Comparison of ENCODE assay signal across 15 cellular contexts in genomic region chr2:55992465-55992864, GRCh38.
DNase-seq lines count a peak whose midpoint lies in the region; ATAC-seq, FAIRE-seq and TF ChIP-seq lines count a peak whose summit lies in the region.
"Had no signal": no experiment of that assay in that cellular context is flagged by ENCODE, and none has a peak within 500 bp of the region (broad histone marks: within the 10 kb centered on the region; RNA-seq: fewer than 3 reads in every experiment).

No MANE protein-coding gene starts in this region.

- H3K27ac ChIP-seq in PC-9 (no peak overlapping the region), endothelial cell of umbilical vein (ENCODE audit: insufficient read depth, low read depth, low read length) (peak overlapping the region; percentile 97)
- no peak overlapping the region for H3K27ac ChIP-seq in effector memory CD4-positive, alpha-beta T cell (ENCODE audit: insufficient read depth, low read length, poor library complexity, severe bottlenecking)
- H3K27ac ChIP-seq: gastrocnemius medialis, neural progenitor cell, WERI-Rb-1 had no signal

- no peak for ATAC-seq in GM18511 (IDR thresholded peaks at IDR 0.05; ENCODE audit: unreplicated experiment)
- ATAC-seq: gastrocnemius medialis had no signal

- H2AFZ ChIP-seq in PC-9 (no peak overlapping the region), endothelial cell of umbilical vein (ENCODE audit: low read depth, low read length) (no peak overlapping the region)
- H2AFZ ChIP-seq: neural progenitor cell had no signal

- no peaks in the 10 kb centered on the region for H3K9me2 ChIP-seq in PC-9 (ENCODE audit: insufficient read depth)

- H3F3A ChIP-seq in PC-9 (ENCODE audit: insufficient read depth, low read depth) = no peaks in the 10 kb centered on the region

- TF ChIP-seq POLR2A in endothelial cell of umbilical vein (IDR thresholded peaks at IDR 0.05; ENCODE audit: low read depth, low read length) = peak; percentile 70

- H3K4me1 ChIP-seq in PC-9 (replicated peaks; ENCODE audit: insufficient read depth) = peaks cover 8% of the 10 kb centered on the region; the same call in 1 of the 2 replicates
- H3K4me1 ChIP-seq in endothelial cell of umbilical vein (ENCODE audit: control insufficient read depth, extremely low read depth, insufficient read depth, low read length) = peaks cover 62% of the 10 kb centered on the region
- H3K4me1 ChIP-seq in effector memory CD4-positive, alpha-beta T cell (ENCODE audit: control insufficient read depth, insufficient read depth, low read length, poor library complexity, severe bottlenecking) = no peaks in the 10 kb centered on the region
- H3K4me1 ChIP-seq: Caco-2, gastrocnemius medialis had no signal

- H3K27me3 ChIP-seq in BJ (ENCODE audit: control insufficient read depth, insufficient read depth, low read length) (no peaks in the 10 kb centered on the region), PC-9 (ENCODE audit: insufficient read depth, low read depth) (no peaks in the 10 kb centered on the region), endothelial cell of umbilical vein (ENCODE audit: control insufficient read depth in 2 of 2, insufficient read depth in 2 of 2, low read length in 2 of 2) (no peaks in the 10 kb centered on the region)
- no peaks in the 10 kb centered on the region for H3K27me3 ChIP-seq in effector memory CD4-positive, alpha-beta T cell (replicated peaks; ENCODE audit: control insufficient read depth, insufficient read depth, low read length, poor library complexity, severe bottlenecking)
- H3K27me3 ChIP-seq: gastrocnemius medialis, neural progenitor cell had no signal

- H3K9me3 ChIP-seq in PC-9 (ENCODE audit: insufficient read depth, low read depth) = no peaks in the 10 kb centered on the region
- no peaks in the 10 kb centered on the region for H3K9me3 ChIP-seq in endothelial cell of umbilical vein (replicated peaks; ENCODE audit: control insufficient read depth, insufficient read depth, low read length)
- H3K9me3 ChIP-seq in effector memory CD4-positive, alpha-beta T cell (ENCODE audit: control insufficient read depth, low read length) = no peaks in the 10 kb centered on the region
- H3K9me3 ChIP-seq: Caco-2, gastrocnemius medialis had no signal

- CTCF ChIA-PET in BJ (lab: Yijun Ruan, JAX) (interaction anchor here (0.6 to 2.1 kb wide), 4 partner anchors 27 to 274 kb away, joined by 3 to 7 read pairs (median 4); no protein-coding TSS in a partner anchor), PC-9 (lab: Charles Lee) (no interaction called here), endothelial cell of umbilical vein (lab: Charles Lee) (interaction anchor here (0.7 to 4.6 kb wide), 10 partner anchors 9 to 221 kb away, joined by 3 to 38 read pairs (median 5); partner anchors contain the start of gene EFEMP1)

- TF ChIP-seq CTCF in BJ (IDR thresholded peaks at IDR 0.05; ENCODE audit: insufficient read depth, low read depth, low read length) = no peak
- TF ChIP-seq CTCF in PC-9 (conservative IDR thresholded peaks at IDR 0.05) = no peak
- no peak for TF ChIP-seq CTCF in endothelial cell of umbilical vein (IDR thresholded peaks at IDR 0.05; ENCODE audit: extremely low read depth in 1 of 2, insufficient read depth in 1 of 2, low read depth in 1 of 2, low read length in 2 of 2)

- dilution Hi-C loops in endothelial cell of umbilical vein (cut with MboI; ENCODE audit: extremely low pct_ligation_motif_present, low sequenced_read_pairs) = loop anchor here (25.0 kb wide), 1 partner anchor 105 kb away; no protein-coding TSS in a partner anchor

- intact Hi-C loops in PC-9 (cut with micrococcal nuclease; ENCODE audit: unreplicated experiment) (loop anchor here (1.0 kb wide), 2 partner anchors 34 to 130 kb away; no protein-coding TSS in a partner anchor), endothelial cell of umbilical vein (cut with micrococcal nuclease) (loop anchor here (1.0 kb wide), 8 partner anchors 17 to 375 kb away; partner anchors contain the start of genes EFEMP1 and PPP4R3B)

- H3K4me2 ChIP-seq in PC-9 (peak overlapping the region; percentile 0; the same call in 1 of the 2 replicates), endothelial cell of umbilical vein (ENCODE audit: insufficient read depth, low read length) (peak overlapping the region; percentile 69)
- H3K4me2 ChIP-seq: neural progenitor cell had no signal

- peak; percentile 94 for FAIRE-seq in endothelial cell of umbilical vein (lab: Jason Lieb, UNC)

- BruUV-seq in PC-9 (replicated peaks; lab: Mats Ljungman, UMichigan) (no TSS peak), endothelial cell of umbilical vein (replicated peaks; lab: Mats Ljungman, UMichigan) (no TSS peak)

- H3K36me3 ChIP-seq in BJ (ENCODE audit: control insufficient read depth, insufficient read depth, low read length) (no peaks in the 10 kb centered on the region), PC-9 (ENCODE audit: low read depth) (no peaks in the 10 kb centered on the region), endothelial cell of umbilical vein (ENCODE audit: control insufficient read depth in 2 of 2, extremely low read depth in 1 of 2, insufficient read depth in 2 of 2, low read length in 2 of 2) (no peaks in the 10 kb centered on the region)
- H3K36me3 ChIP-seq in effector memory CD4-positive, alpha-beta T cell (ENCODE audit: control insufficient read depth, insufficient read depth, low read length) = no peaks in the 10 kb centered on the region
- H3K36me3 ChIP-seq: gastrocnemius medialis, neural progenitor cell, WERI-Rb-1 had no signal

- no peak overlapping the region for H3K4me3 ChIP-seq in BJ (ENCODE audit: low read depth, low read length)
- no peak overlapping the region for H3K4me3 ChIP-seq in PC-9
- no peak overlapping the region for H3K4me3 ChIP-seq in endothelial cell of umbilical vein (replicated peaks in 1 of 3; ENCODE audit: insufficient read depth in 1 of 3, low read depth in 1 of 3, low read length in 3 of 3)
- H3K4me3 ChIP-seq in effector memory CD4-positive, alpha-beta T cell (ENCODE audit: insufficient read depth, low read depth, low read length, poor library complexity, severe bottlenecking) = no peak overlapping the region
- H3K4me3 ChIP-seq: gastrocnemius medialis, neural progenitor cell had no signal

- no peaks in the 10 kb centered on the region for H3K79me2 ChIP-seq in PC-9 (ENCODE audit: low read depth)
- peaks cover 5% of the 10 kb centered on the region for H3K79me2 ChIP-seq in endothelial cell of umbilical vein (ENCODE audit: control insufficient read depth, insufficient read depth, low read length)

- no peaks in the 10 kb centered on the region for H3K9me1 ChIP-seq in endothelial cell of umbilical vein (replicated peaks; ENCODE audit: control insufficient read depth, extremely low read depth, insufficient read depth, low read length)

- peak; percentile 99 for DNase-seq in BJ (ENCODE audit: low read depth)
- peak; percentile 63 to 77 for DNase-seq in PC-9
- peak; percentile 100 for DNase-seq in endothelial cell of umbilical vein (ENCODE audit: low read depth, low spot score)
- peak; percentile 84 for DNase-seq in myocyte (ENCODE audit: low read depth)
- DNase-seq in NCI-H446 (lab: John Stamatoyannopoulos, UW) = no peak
- no peak for DNase-seq in DMS 273 (lab: John Stamatoyannopoulos, UW; ENCODE audit: unreplicated experiment)
- no peak for DNase-seq in effector memory CD4-positive, alpha-beta T cell
- DNase-seq: activated naive CD4-positive, alpha-beta T cell treated with anti-CD3 and anti-CD28 coated beads, Interleukin-2, amount 50 U/mL, for 16 hours; Caco-2; gastrocnemius medialis; H9; NCI-H524; WERI-Rb-1 had no signal

- peak overlapping the region; percentile 90 for H3K9ac ChIP-seq in endothelial cell of umbilical vein (replicated peaks; ENCODE audit: extremely low read depth, insufficient read depth, low read length)
- H3K9ac ChIP-seq: neural progenitor cell had no signal

- H4K20me1 ChIP-seq in PC-9 (ENCODE audit: insufficient read depth) (no peaks in the 10 kb centered on the region), endothelial cell of umbilical vein (replicated peaks; ENCODE audit: control insufficient read depth, extremely low read depth, insufficient read depth, low read length) (no peaks in the 10 kb centered on the region)

- POLR2A ChIA-PET in BJ (lab: Charles Lee) = interaction anchor here (0.5 to 0.9 kb wide), 4 partner anchors 16 to 231 kb away, joined by 3 to 5 read pairs (median 3); no protein-coding TSS in a partner anchor
- POLR2A ChIA-PET in PC-9 (lab: Charles Lee; ENCODE audit: unreplicated experiment) = no interaction called here
- POLR2A ChIA-PET in endothelial cell of umbilical vein (lab: Charles Lee) = interaction anchor here (0.6 to 4.8 kb wide), 9 partner anchors 17 to 133 kb away, joined by 3 to 40 read pairs (median 4); partner anchors contain the start of gene EFEMP1

TF ChIP-seq in endothelial cell of umbilical vein, 7 proteins besides CTCF, POLR2A, EP300 and RAD21:
- TF ChIP-seq MAX (IDR thresholded peaks at IDR 0.05; ENCODE audit: insufficient read depth, insufficient read length) (no peak), EZH2 (IDR thresholded peaks at IDR 0.05; ENCODE audit: borderline replicate concordance, low read depth, low read length, severe bottlenecking) (no peak), JUN (IDR thresholded peaks at IDR 0.05; ENCODE audit: borderline replicate concordance, insufficient read depth, insufficient read length, low read depth) (peak; percentile 99), POLR2AphosphoS5 (IDR thresholded peaks at IDR 0.05; ENCODE audit: insufficient read depth, low read depth, low read length) (peak; percentile 96), GATA2 (IDR thresholded peaks at IDR 0.05; ENCODE audit: insufficient read depth, insufficient read length, low read depth, low read length) (peak; percentile 99), MYC (IDR thresholded peaks at IDR 0.05; ENCODE audit: low read depth, low read length) (peak; percentile 76), FOS (IDR thresholded peaks at IDR 0.05; ENCODE audit: borderline replicate concordance, insufficient read depth, low read length) (peak; percentile 99)

Comparison
In these comparisons a context has a peak if more than half of its experiments do, and no peak if none do; other contexts are left out.
1. DNase-seq: peak in BJ (single experiment), PC-9 (2 of 2), endothelial cell of umbilical vein (single experiment) and myocyte (single experiment); none in NCI-H446 (0 of 2), DMS 273 (single experiment) and effector memory CD4-positive, alpha-beta T cell (0 of 3).